17 cellular contexts compared by ENCODE assay signal in genomic region chr4:89538171-89538570, GRCh38.
"Had no signal": no experiment of that assay in that cellular context is flagged by ENCODE, and none has a peak within 500 bp of the region (broad histone marks: within the 10 kb centered on the region; RNA-seq: fewer than 3 reads in every experiment).

No MANE protein-coding gene starts in this region.

- DNase-seq: hippocampal formation; left colon; left ventricle myocardium inferior; midbrain; mucosa of descending colon; naive thymus-derived CD4-positive, alpha-beta T cell; ovary; right lobe of liver; stimulated activated CD4-positive, alpha-beta T cell treated with anti-CD3 and anti-CD28 coated beads, Interleukin-2, amount 100 ng/mL, for 24 hours; stimulated activated CD4-positive, alpha-beta T cell treated with anti-CD3 and anti-CD28 coated beads, Interleukin-4, amount 100 ng/mL, for 1 hour; stimulated activated naive B cell treated with anti-CD40 and anti-IgM and Interleukin-4, amounts not matched to agents 10 μg/mL and 1 μg/mL and 100 μg/mL, for 72 hours; stimulated activated naive CD8-positive, alpha-beta T cell treated with anti-CD3 and anti-CD28 coated beads, Interleukin-15, Interleukin-2, amounts not matched to agents 100 U/mL and 50 U/mL, for 24 hours; stomach; testis; thyroid gland; transverse colon; upper lobe of left lung had no signal
